8 cellular contexts compared by ENCODE assay signal in genomic region chr17:47650525-47651522, GRCh38. TPM values are rescaled to one million over a fixed set of nuclear protein-coding genes. Genes with fewer than 3 reads are reported as not detected.
DNase-seq lines count a peak whose midpoint lies in the region; ATAC-seq and TF ChIP-seq lines count a peak whose summit lies in the region.

No MANE protein-coding gene starts in this region.

- intact Hi-C loops in activated CD4-positive, alpha-beta T cell treated with anti-CD3 and anti-CD28 coated beads for 36 hours (cut with DNase I, micrococcal nuclease) = loop anchor here in 1 of 2 experiments (1.0 to 2.0 kb wide), 3 partner anchors 9 to 1258 kb away; partner anchors contain the start of genes TBKBP1 and UBE2Z

- peak; percentile 45 for ATAC-seq in GM19023 (IDR thresholded peaks at IDR 0.05; ENCODE audit: unreplicated experiment)
- peak; percentile 34 for ATAC-seq in HG03378 (IDR thresholded peaks at IDR 0.05; ENCODE audit: unreplicated experiment)
- peak; percentile 46 for ATAC-seq in activated CD4-positive, alpha-beta T cell treated with anti-CD3 and anti-CD28 coated beads for 36 hours

- H3K27me3 Mint-ChIP-seq in activated CD4-positive, alpha-beta T cell treated with anti-CD3 and anti-CD28 coated beads for 36 hours = no peaks in the 10 kb centered on the region

- peak overlapping the region; percentile 98 for H3K4me3 Mint-ChIP-seq in activated CD4-positive, alpha-beta T cell treated with anti-CD3 and anti-CD28 coated beads for 36 hours

- H3K4me3 ChIP-seq in choroid plexus epithelial cell (ENCODE audit: low read depth, low read length) = peak overlapping the region; percentile 87

- CTCF ChIA-PET in activated CD4-positive, alpha-beta T cell treated with anti-CD3 and anti-CD28 coated beads for 36 hours (lab: Charles Lee) = interaction anchor here (0.8 to 7.0 kb wide), 5 partner anchors 13 to 68 kb away, joined by 3 to 71 read pairs (median 4); no protein-coding TSS in a partner anchor

- H3K27ac Mint-ChIP-seq in activated CD4-positive, alpha-beta T cell treated with anti-CD3 and anti-CD28 coated beads for 36 hours = peak overlapping the region; percentile 96

- H3K36me3 Mint-ChIP-seq in activated CD4-positive, alpha-beta T cell treated with anti-CD3 and anti-CD28 coated beads for 36 hours (ENCODE audit: low read depth) = peaks cover 57% of the 10 kb centered on the region

- POLR2A ChIA-PET in activated CD4-positive, alpha-beta T cell treated with anti-CD3 and anti-CD28 coated beads for 36 hours (lab: Charles Lee) = interaction anchor here (1.5 to 3.2 kb wide), 4 partner anchors 13 to 26 kb away, joined by 5 to 21 read pairs (median 10); no protein-coding TSS in a partner anchor

- H3K4me1 Mint-ChIP-seq in activated CD4-positive, alpha-beta T cell treated with anti-CD3 and anti-CD28 coated beads for 36 hours = peaks cover 63% of the 10 kb centered on the region

- H3K9me3 Mint-ChIP-seq in activated CD4-positive, alpha-beta T cell treated with anti-CD3 and anti-CD28 coated beads for 36 hours (ENCODE audit: low read depth) = no peaks in the 10 kb centered on the region

- TF ChIP-seq CTCF in choroid plexus epithelial cell (conservative IDR thresholded peaks at IDR 0.05; ENCODE audit: low read depth, low read length) = no peak

- DNase-seq in AG08395 (ENCODE audit: low spot score) (peak; percentile 97), NCI-H460 (ENCODE audit: extremely low read depth, low read depth) (peak; percentile 95), choroid plexus epithelial cell (ENCODE audit: low read depth) (peak; percentile 97), kidney tubule cell (ENCODE audit: low spot score) (peak; percentile 97)
- DNase-seq in activated CD4-positive, alpha-beta T cell treated with anti-CD3 and anti-CD28 coated beads for 36 hours = peak; percentile 98
- peak; percentile 94 to 95 for DNase-seq in stimulated activated CD4-positive, alpha-beta T cell treated with anti-CD3 and anti-CD28 coated beads, Interleukin-15, amount 100 ng/mL, for 48 hours (ENCODE audit: low read depth in 2 of 2)

RNA-seq across cellular contexts. Expression of gene KPNB1, which starts 1.1 kb away (rescaled TPM):
- total RNA-seq in NCI-H460 (2014; rRNA removed; shearing (Covaris generic)) = 390 and 410 TPM in 2 replicates
- polyA plus RNA-seq in NCI-H460 (2014; cell fraction: nucleus; rRNA removed) = 360 and 424 TPM in 2 replicates
- total RNA-seq in activated CD4-positive, alpha-beta T cell treated with anti-CD3 and anti-CD28 coated beads for 36 hours = 100 to 1,000 TPM; 640 to 656 TPM

RNA-seq across cellular contexts. Expression of gene TBKBP1, which starts 43.1 kb away (rescaled TPM):
- total RNA-seq in NCI-H460 (2014; rRNA removed; shearing (Covaris generic)) = 2.7 and 5.3 TPM in 2 replicates
- polyA plus RNA-seq in NCI-H460 (2014; cell fraction: nucleus; rRNA removed) = 7.2 and 20.5 TPM in 2 replicates
- total RNA-seq in activated CD4-positive, alpha-beta T cell treated with anti-CD3 and anti-CD28 coated beads for 36 hours = 10 to 100 TPM; 21.8 to 23.1 TPM

Comparison
In these comparisons a context has a peak if more than half of its experiments do, and no peak if none do; other contexts are left out.
1. Peak in every context shown above with its lines: DNase-seq, ATAC-seq and H3K4me3 ChIP-seq.